ENCODE assay signal across 8 cellular contexts in the genomic region with DNA sequence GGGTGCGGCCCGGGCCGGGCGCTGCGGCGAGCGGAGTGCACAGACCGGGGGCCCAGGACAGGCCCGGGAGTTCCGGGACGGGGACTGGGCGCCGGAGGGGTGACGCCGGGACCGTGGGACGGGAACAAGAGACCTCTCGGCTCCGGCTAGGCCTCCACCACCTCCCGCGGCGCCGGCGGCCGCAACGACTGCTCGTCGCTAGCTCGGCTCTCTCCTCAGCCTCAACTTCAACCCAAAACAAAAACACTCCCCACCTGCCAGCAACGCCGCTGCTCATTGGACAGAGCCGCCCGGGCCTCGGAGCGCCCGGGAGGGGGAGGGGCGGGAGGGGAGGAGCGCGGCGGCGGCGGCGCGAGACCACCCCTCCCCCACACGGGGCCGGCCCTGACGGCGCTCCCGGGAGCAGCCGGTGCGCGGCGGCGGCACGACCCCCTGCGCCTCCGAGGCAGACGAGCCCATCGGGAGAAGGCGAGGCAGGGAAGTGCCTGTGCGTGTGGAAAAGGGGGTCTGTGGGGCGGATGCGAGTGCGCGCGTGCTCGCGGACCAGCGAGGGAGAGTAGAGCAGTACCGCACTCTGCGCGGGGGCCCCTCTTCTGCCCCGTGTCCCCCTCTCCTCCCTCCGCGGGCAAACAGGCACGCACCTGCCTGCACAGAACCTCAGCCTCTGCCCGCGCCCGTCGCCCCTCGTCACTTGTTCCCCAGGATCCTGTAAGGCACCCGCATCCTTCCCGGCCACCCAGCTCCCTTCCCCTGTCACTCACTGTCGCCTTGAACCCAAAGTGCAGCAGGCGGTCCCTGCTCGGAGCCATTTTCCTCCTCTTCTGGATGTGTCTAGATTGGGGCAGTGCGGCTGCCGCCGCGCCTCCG.
A peak's percentile ranks its signal among the peaks of the same experiment; 100 is the strongest.
DNase-seq lines count a peak whose midpoint lies in the region; ATAC-seq and TF ChIP-seq lines count a peak whose summit lies in the region.

A gene with protein sequence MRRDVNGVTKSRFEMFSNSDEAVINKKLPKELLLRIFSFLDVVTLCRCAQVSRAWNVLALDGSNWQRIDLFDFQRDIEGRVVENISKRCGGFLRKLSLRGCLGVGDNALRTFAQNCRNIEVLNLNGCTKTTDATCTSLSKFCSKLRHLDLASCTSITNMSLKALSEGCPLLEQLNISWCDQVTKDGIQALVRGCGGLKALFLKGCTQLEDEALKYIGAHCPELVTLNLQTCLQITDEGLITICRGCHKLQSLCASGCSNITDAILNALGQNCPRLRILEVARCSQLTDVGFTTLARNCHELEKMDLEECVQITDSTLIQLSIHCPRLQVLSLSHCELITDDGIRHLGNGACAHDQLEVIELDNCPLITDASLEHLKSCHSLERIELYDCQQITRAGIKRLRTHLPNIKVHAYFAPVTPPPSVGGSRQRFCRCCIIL (minus strand): TSS at position 215 of the 867 bp plus-strand sequence. CDS start 224 bp downstream, outside the sequence.

- peak within 1 kb of the TSS; percentile 87 for H3K27ac ChIP-seq in substantia nigra (ENCODE audit: low read depth, low read length, poor library complexity, severe bottlenecking)

- peak; percentile 76 for ATAC-seq in SK-N-SH treated with all-trans-retinoic acid at 6 μM for 48 hours

- no peak for TF ChIP-seq CTCF in HFF-Myc (IDR thresholded peaks at IDR 0.05; ENCODE audit: low read depth, low read length, missing control alignments)

- peak within 1 kb of the TSS; percentile 75 for H3K4me3 ChIP-seq in HFF-Myc (replicated peaks; ENCODE audit: low read depth, low read length)

- peak; percentile 99 for DNase-seq in GM03348 (ENCODE audit: low spot score)
- DNase-seq in HFF-Myc (ENCODE audit: extremely low read depth, low read depth) = peak; percentile 61
- DNase-seq in NCI-H1048 (lab: John Stamatoyannopoulos, UW) = peak; percentile 82
- DNase-seq in activated naive CD4-positive, alpha-beta T cell treated with anti-CD3 and anti-CD28 coated beads, Interleukin-2, amount 50 U/mL, for 16 hours = peak; percentile 94
- DNase-seq in globus pallidus (ENCODE audit: low spot score) = peak; percentile 90
- peak in 55 of 56 donors; percentile 33 to 93 (median 83) for DNase-seq in nucleus accumbens (lab: John Stamatoyannopoulos, UW)
- peak; percentile 24 to 91 (median 83) for DNase-seq in substantia nigra (lab: John Stamatoyannopoulos, UW)

TF ChIP-seq in SK-N-SH treated with all-trans-retinoic acid at 6 μM for 48 hours, 23 proteins besides CTCF, POLR2A, EP300 and RAD21:
- TF ChIP-seq OSR1 (CRISPR knock-in tag; IDR thresholded peaks at IDR 0.05) (no peak), ZFP30 (CRISPR knock-in tag; IDR thresholded peaks at IDR 0.05) (no peak), ZNF565 (CRISPR knock-in tag; conservative IDR thresholded peaks at IDR 0.05; ENCODE audit: low read depth) (no peak), ZNF8 (CRISPR knock-in tag; IDR thresholded peaks at IDR 0.05) (no peak), ESRRG (CRISPR knock-in tag; IDR thresholded peaks at IDR 0.05) (no peak), ISL1 (CRISPR knock-in tag; IDR thresholded peaks at IDR 0.05) (no peak), ZNF70 (CRISPR knock-in tag; IDR thresholded peaks at IDR 0.05) (no peak), BACH2 (CRISPR knock-in tag; IDR thresholded peaks at IDR 0.05; ENCODE audit: borderline replicate concordance) (no peak), TCF4 (CRISPR knock-in tag; IDR thresholded peaks at IDR 0.05; ENCODE audit: borderline replicate concordance) (no peak), TOX (CRISPR knock-in tag; IDR thresholded peaks at IDR 0.05; ENCODE audit: borderline replicate concordance) (no peak)
- TF ChIP-seq, protein P1, sequence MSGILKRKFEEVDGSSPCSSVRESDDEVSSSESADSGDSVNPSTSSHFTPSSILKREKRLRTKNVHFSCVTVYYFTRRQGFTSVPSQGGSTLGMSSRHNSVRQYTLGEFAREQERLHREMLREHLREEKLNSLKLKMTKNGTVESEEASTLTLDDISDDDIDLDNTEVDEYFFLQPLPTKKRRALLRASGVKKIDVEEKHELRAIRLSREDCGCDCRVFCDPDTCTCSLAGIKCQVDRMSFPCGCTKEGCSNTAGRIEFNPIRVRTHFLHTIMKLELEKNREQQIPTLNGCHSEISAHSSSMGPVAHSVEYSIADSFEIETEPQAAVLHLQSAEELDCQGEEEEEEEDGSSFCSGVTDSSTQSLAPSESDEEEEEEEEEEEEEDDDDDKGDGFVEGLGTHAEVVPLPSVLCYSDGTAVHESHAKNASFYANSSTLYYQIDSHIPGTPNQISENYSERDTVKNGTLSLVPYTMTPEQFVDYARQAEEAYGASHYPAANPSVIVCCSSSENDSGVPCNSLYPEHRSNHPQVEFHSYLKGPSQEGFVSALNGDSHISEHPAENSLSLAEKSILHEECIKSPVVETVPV (CRISPR knock-in tag; IDR thresholded peaks at IDR 0.05) = no peak

Comparison
In these comparisons a context has a peak if more than half of its experiments do, and no peak if none do; other contexts are left out.
1. Peak in every context shown above with its lines: DNase-seq, ATAC-seq, H3K4me3 ChIP-seq and H3K27ac ChIP-seq.